Comparison of ENCODE assay signal across 36 cellular contexts in genomic region chr3:139219463-139219862, GRCh38.
"Had no signal": no experiment of that assay in that cellular context is flagged by ENCODE, and none has a peak within 500 bp of the region (broad histone marks: within the 10 kb centered on the region; RNA-seq: fewer than 3 reads in every experiment).

No MANE protein-coding gene starts in this region.

- H3K4me1 Mint-ChIP-seq: activated naive CD4-positive, alpha-beta T cell treated with anti-CD3 and anti-CD28 coated beads, Interleukin-2, amount 10 ng/mL, durations not matched to agents 7 days and 5 days; activated naive CD8-positive, alpha-beta T cell treated with anti-CD3 and anti-CD28 coated beads for 36 hours; activated naive CD8-positive, alpha-beta T cell treated with anti-CD3 and anti-CD28 coated beads, Interleukin-2, amount 10 ng/mL, durations not matched to agents 7 days and 5 days; activated naive CD8-positive, alpha-beta T cell treated with anti-CD3 and anti-CD28 coated beads, Interleukin-2, amount 50 U/mL, for 24 hours; activated T-helper 17 cell treated with anti-CD3 and anti-CD28 coated beads, Interleukin-2, amount 50 U/mL, for 72 hours; central memory CD8-positive, alpha-beta T cell had no signal

- H3K9me3 Mint-ChIP-seq: activated naive CD4-positive, alpha-beta T cell treated with anti-CD3 and anti-CD28 coated beads, Interleukin-2, amount 10 ng/mL, durations not matched to agents 7 days and 5 days; activated naive CD4-positive, alpha-beta T cell treated with anti-CD3 and anti-CD28 coated beads, Interleukin-2, amount 50 U/mL, for 72 hours; activated naive CD8-positive, alpha-beta T cell treated with anti-CD3 and anti-CD28 coated beads for 36 hours; activated naive CD8-positive, alpha-beta T cell treated with anti-CD3 and anti-CD28 coated beads, Interleukin-2, amount 10 ng/mL, durations not matched to agents 7 days and 5 days; activated naive CD8-positive, alpha-beta T cell treated with anti-CD3 and anti-CD28 coated beads, Interleukin-2, amount 50 U/mL, for 24 hours; activated T-cell treated with anti-CD3 and anti-CD28 coated beads, Interleukin-2, amount 50 U/mL, for 24 hours; activated T-cell treated with anti-CD3 and anti-CD28 coated beads, Interleukin-2, amount 50 U/mL, for 4 hours; activated T-cell treated with anti-CD3 and anti-CD28 coated beads, Interleukin-2, amount 50 U/mL, for 72 hours; activated T-helper 1 cell treated with anti-CD3 and anti-CD28 coated beads, Interleukin-12 subunit alpha, Interleukin-12 subunit beta, Interleukin-2, Interleukin-4 antibody, amounts not matched to agents 30 ng/mL and 10 ng/mL and 1 ng/mL, durations not matched to agents 14 hours and 24 hours and 36 hours; activated T-helper 17 cell treated with anti-CD3 and anti-CD28 coated beads, Interleukin-2, amount 50 U/mL, for 72 hours; activated T-helper 2 cell treated with anti-CD3 and anti-CD28 coated beads, Interferon-gamma antibody, Interleukin-2, Interleukin-4, amounts not matched to agents 10 μg/mL and 5 μg/mL and 100 μg/mL, durations not matched to agents 14 hours and 24 hours and 36 hours; brain; central memory CD8-positive, alpha-beta T cell had no signal

- H3K27me3 ChIP-seq: adrenal gland, ascending aorta, body of pancreas, brain microvascular endothelial cell, breast epithelium had no signal

- H3K27ac Mint-ChIP-seq: activated naive CD4-positive, alpha-beta T cell treated with anti-CD3 and anti-CD28 coated beads, Interleukin-2, amount 10 ng/mL, durations not matched to agents 7 days and 5 days; activated naive CD4-positive, alpha-beta T cell treated with anti-CD3 and anti-CD28 coated beads, Interleukin-2, amount 50 U/mL, for 72 hours; activated naive CD8-positive, alpha-beta T cell; activated naive CD8-positive, alpha-beta T cell treated with anti-CD3 and anti-CD28 coated beads for 36 hours; activated naive CD8-positive, alpha-beta T cell treated with anti-CD3 and anti-CD28 coated beads, Interleukin-2, amount 10 ng/mL, durations not matched to agents 7 days and 5 days; activated naive CD8-positive, alpha-beta T cell treated with anti-CD3 and anti-CD28 coated beads, Interleukin-2, amount 50 U/mL, for 24 hours; activated T-cell treated with anti-CD3 and anti-CD28 coated beads, Interleukin-2, amount 50 U/mL, for 24 hours; activated T-cell treated with anti-CD3 and anti-CD28 coated beads, Interleukin-2, amount 50 U/mL, for 72 hours; activated T-helper 1 cell treated with anti-CD3 and anti-CD28 coated beads, Interleukin-12 subunit alpha, Interleukin-12 subunit beta, Interleukin-2, Interleukin-4 antibody, amounts not matched to agents 30 ng/mL and 10 ng/mL and 1 ng/mL, durations not matched to agents 14 hours and 24 hours and 36 hours; activated T-helper 17 cell treated with anti-CD3 and anti-CD28 coated beads, Interleukin-2, amount 50 U/mL, for 72 hours; activated T-helper 2 cell treated with anti-CD3 and anti-CD28 coated beads, Interferon-gamma antibody, Interleukin-2, Interleukin-4, amounts not matched to agents 10 μg/mL and 5 μg/mL and 100 μg/mL, durations not matched to agents 14 hours and 24 hours and 36 hours; brain had no signal

- H3K27ac ChIP-seq: adrenal gland, ascending aorta, body of pancreas, brain microvascular endothelial cell, breast epithelium, cardiac muscle cell had no signal

- H3K36me3 Mint-ChIP-seq: activated naive CD4-positive, alpha-beta T cell treated with anti-CD3 and anti-CD28 coated beads, Interleukin-2, amount 10 ng/mL, durations not matched to agents 7 days and 5 days; activated naive CD4-positive, alpha-beta T cell treated with anti-CD3 and anti-CD28 coated beads, Interleukin-2, amount 50 U/mL, for 72 hours; activated naive CD8-positive, alpha-beta T cell; activated naive CD8-positive, alpha-beta T cell treated with anti-CD3 and anti-CD28 coated beads for 36 hours; activated naive CD8-positive, alpha-beta T cell treated with anti-CD3 and anti-CD28 coated beads, Interleukin-2, amount 10 ng/mL, durations not matched to agents 7 days and 5 days; brain had no signal

- H3K4me3 ChIP-seq: adrenal gland, ascending aorta, body of pancreas, breast epithelium, cardiac muscle cell had no signal

- H3K4me3 Mint-ChIP-seq: activated naive CD4-positive, alpha-beta T cell treated with anti-CD3 and anti-CD28 coated beads, Interleukin-2, amount 10 ng/mL, durations not matched to agents 7 days and 5 days; activated naive CD8-positive, alpha-beta T cell; activated naive CD8-positive, alpha-beta T cell treated with anti-CD3 and anti-CD28 coated beads for 36 hours; activated naive CD8-positive, alpha-beta T cell treated with anti-CD3 and anti-CD28 coated beads, Interleukin-2, amount 10 ng/mL, durations not matched to agents 7 days and 5 days; activated naive CD8-positive, alpha-beta T cell treated with anti-CD3 and anti-CD28 coated beads, Interleukin-2, amount 50 U/mL, for 24 hours; activated T-cell treated with anti-CD3 and anti-CD28 coated beads, Interleukin-2, amount 50 U/mL, for 24 hours; activated T-cell treated with anti-CD3 and anti-CD28 coated beads, Interleukin-2, amount 50 U/mL, for 4 hours; activated T-cell treated with anti-CD3 and anti-CD28 coated beads, Interleukin-2, amount 50 U/mL, for 72 hours; activated T-helper 1 cell treated with anti-CD3 and anti-CD28 coated beads, Interleukin-12 subunit alpha, Interleukin-12 subunit beta, Interleukin-2, Interleukin-4 antibody, amounts not matched to agents 30 ng/mL and 10 ng/mL and 1 ng/mL, durations not matched to agents 14 hours and 24 hours and 36 hours; activated T-helper 17 cell treated with anti-CD3 and anti-CD28 coated beads, Interleukin-2, amount 50 U/mL, for 72 hours; brain; central memory CD8-positive, alpha-beta T cell had no signal

- DNase-seq: activated effector memory CD4-positive, alpha-beta T cell treated with anti-CD3 and anti-CD28 coated beads, Interleukin-2, amount 50 U/mL, for 16 hours; activated effector memory CD4-positive, alpha-beta T cell treated with Interleukin-2 at 50 U/mL for 16 hours; activated gamma-delta T cell; activated gamma-delta T cell treated with Interleukin-2 at 50 U/mL for 16 hours; activated naive CD4-positive, alpha-beta T cell; activated naive CD4-positive, alpha-beta T cell treated with anti-CD3 and anti-CD28 coated beads, Interleukin-2, amount 10 ng/mL, durations not matched to agents 7 days and 5 days; activated naive CD4-positive, alpha-beta T cell treated with anti-CD3 and anti-CD28 coated beads, Interleukin-2, amount 50 U/mL, for 16 hours; activated naive CD4-positive, alpha-beta T cell treated with Interleukin-2 at 50 U/mL for 16 hours; activated naive CD8-positive, alpha-beta T cell treated with anti-CD3 and anti-CD28 coated beads for 36 hours; activated naive CD8-positive, alpha-beta T cell treated with anti-CD3 and anti-CD28 coated beads, Interleukin-2, amount 10 ng/mL, durations not matched to agents 7 days and 5 days; activated naive CD8-positive, alpha-beta T cell treated with anti-CD3 and anti-CD28 coated beads, Interleukin-2, amount 50 U/mL, for 24 hours; activated T-cell treated with anti-CD3 and anti-CD28 coated beads, Interleukin-2, amount 50 U/mL, for 1 hour; activated T-cell treated with anti-CD3 and anti-CD28 coated beads, Interleukin-2, amount 50 U/mL, for 24 hours; activated T-cell treated with anti-CD3 and anti-CD28 coated beads, Interleukin-2, amount 50 U/mL, for 4 hours; activated T-cell treated with anti-CD3 and anti-CD28 coated beads, Interleukin-2, amount 50 U/mL, for 48 hours; activated T-cell treated with anti-CD3 and anti-CD28 coated beads, Interleukin-2, amount 50 U/mL, for 72 hours; adrenal gland; amniotic stem cell; amygdala; anterior cingulate cortex; aorta; body of pancreas; brain microvascular endothelial cell; caudate nucleus; central memory CD4-positive, alpha-beta T cell; cerebellar nuclear complex had no signal

- H3K9me3 ChIP-seq: adrenal gland, ascending aorta, body of pancreas, breast epithelium had no signal

- H3K27me3 Mint-ChIP-seq: activated naive CD8-positive, alpha-beta T cell treated with anti-CD3 and anti-CD28 coated beads for 36 hours had no signal

- H3K36me3 ChIP-seq: adrenal gland, ascending aorta, brain microvascular endothelial cell, breast epithelium, cardiac muscle cell had no signal

- H3K4me1 ChIP-seq: adrenal gland, ascending aorta, body of pancreas, breast epithelium had no signal
